In genomic region chr1:43365678-43366077, GRCh38 we compare ENCODE assay signal across 9 cellular contexts. TPM values are rescaled to one million over a fixed set of nuclear protein-coding genes. Genes with fewer than 3 reads are reported as not detected.
DNase-seq lines count a peak whose midpoint lies in the region; ATAC-seq and TF ChIP-seq lines count a peak whose summit lies in the region.
"Had no signal": no experiment of that assay in that cellular context is flagged by ENCODE, and none has a peak within 500 bp of the region (broad histone marks: within the 10 kb centered on the region; RNA-seq: fewer than 3 reads in every experiment).

No MANE protein-coding gene starts in this region.

- H3K27me3 ChIP-seq in Loucy (ENCODE audit: insufficient read depth, low read length, poor library complexity, severe bottlenecking) (no peaks in the 10 kb centered on the region), sigmoid colon (no peaks in the 10 kb centered on the region)

- no peak for TF ChIP-seq POLR2A in sigmoid colon (IDR thresholded peaks at IDR 0.05)

- peak overlapping the region; percentile 92 for H3K9ac ChIP-seq in Loucy (ENCODE audit: low read depth, low read length, poor library complexity, severe bottlenecking)

- H3K4me3 ChIP-seq in Loucy (ENCODE audit: low read length, poor library complexity, severe bottlenecking) (peak overlapping the region; percentile 95), sigmoid colon (no peak overlapping the region)
- H3K4me3 ChIP-seq: psoas muscle had no signal

- ATAC-seq in GM18517 (IDR thresholded peaks at IDR 0.05; ENCODE audit: unreplicated experiment): no peak
- ATAC-seq: Panc1, psoas muscle had no signal

- no peak for TF ChIP-seq CTCF in Loucy (conservative IDR thresholded peaks at IDR 0.05; ENCODE audit: low read length)
- TF ChIP-seq CTCF in sigmoid colon (IDR thresholded peaks at IDR 0.05): no peak

- H4K20me1 ChIP-seq in Loucy (ENCODE audit: insufficient read depth, low read length, poor library complexity, severe bottlenecking): peaks cover 31% of the 10 kb centered on the region

- H2AFZ ChIP-seq in Loucy (ENCODE audit: low read length): no peak overlapping the region

- WGBS in sigmoid colon, 2 donors: 58 to 87% methylated on average over 2 of the region's 2 CpGs

- TF ChIP-seq EP300 in sigmoid colon (IDR thresholded peaks at IDR 0.05): no peak

- DNase-seq in caudate nucleus (lab: John Stamatoyannopoulos, UW) (no peak), sigmoid colon (no peak), amniotic stem cell (lab: John Stamatoyannopoulos, UW) (no peak)
- DNase-seq in activated CD8-positive, alpha-beta memory T cell treated with anti-CD3 and anti-CD28 coated beads for 24 hours: no peak
- DNase-seq: cerebellar nuclear complex, psoas muscle had no signal

- H3K79me2 ChIP-seq in Loucy (ENCODE audit: insufficient read depth, low read length): peaks cover 59% of the 10 kb centered on the region

- peak overlapping the region; percentile 93 for H3K27ac ChIP-seq in caudate nucleus (ENCODE audit: low read depth, low read length)
- H3K27ac ChIP-seq in sigmoid colon: peak overlapping the region; percentile 92 to 96 (median 94)
- H3K27ac ChIP-seq: psoas muscle had no signal

- peak overlapping the region; percentile 83 for H3K4me2 ChIP-seq in Loucy (ENCODE audit: low read depth, low read length, poor library complexity, severe bottlenecking)

- no peaks in the 10 kb centered on the region for H3K9me2 ChIP-seq in Loucy (replicated peaks; ENCODE audit: low read depth, low read length)

- intact Hi-C loops in sigmoid colon (cut with DNase I): loop anchor here (2.0 kb wide), 1 partner anchor 25 kb away; no protein-coding TSS in a partner anchor

- 0 out of 2 replicates have a peak, but pooled peaks cover 1% of the 10 kb centered on the region for H3F3A ChIP-seq in Loucy (ENCODE audit: low read depth)

- H3K36me3 ChIP-seq in Loucy (ENCODE audit: insufficient read depth, low read length) (peaks cover 39% of the 10 kb centered on the region), sigmoid colon (peaks cover 12 to 51% (median 27%) of the 10 kb centered on the region in 4 donors)

- H3K4me1 ChIP-seq in Loucy (ENCODE audit: insufficient read depth, low read length, poor library complexity, severe bottlenecking): peaks cover 36% of the 10 kb centered on the region
- H3K4me1 ChIP-seq in sigmoid colon: peaks cover 0 to 29% (median 24%) of the 10 kb centered on the region in 4 donors

- H3K9me3 ChIP-seq in Loucy (ENCODE audit: insufficient read depth, low read depth, low read length): no peaks in the 10 kb centered on the region
- H3K9me3 ChIP-seq in sigmoid colon: no peaks in the 10 kb centered on the region
- H3K9me3 ChIP-seq: psoas muscle had no signal

RNA-seq across cellular contexts. Expression of gene ELOVL1, which starts 2.1 kb away (rescaled TPM):
- 10 to 100 TPM; 26.8 to 39.6 (median 29.5) TPM for total RNA-seq in sigmoid colon
- polyA plus RNA-seq in sigmoid colon: 100 to 1,000 TPM in 1 of 3 donors, 10 to 100 TPM in 2; 43.2 to 155 (median 63.6) TPM

RNA-seq across cellular contexts. Expression of gene CDC20, which starts 6.9 kb away (rescaled TPM):
- total RNA-seq in sigmoid colon: 1 to 10 TPM in 2 of 4 donors, under 1 TPM in 2; 0.66 to 3.4 (median 1.2) TPM
- polyA plus RNA-seq in sigmoid colon: 10 to 100 TPM; 11.4 to 65.7 (median 17.1) TPM

RNA-seq across cellular contexts. Expression of gene MED8, which starts 23.9 kb away (rescaled TPM):
- total RNA-seq in sigmoid colon: 10 to 100 TPM; 25.3 to 33.4 (median 29.6) TPM
- 10 to 100 TPM; 34.2 to 43.9 (median 36.6) TPM for polyA plus RNA-seq in sigmoid colon

RNA-seq across cellular contexts. Expression of gene SZT2, which starts 24.0 kb away (rescaled TPM):
- 10 to 100 TPM; 19.1 to 47.4 (median 25.2) TPM for total RNA-seq in sigmoid colon
- polyA plus RNA-seq in sigmoid colon: 10 to 100 TPM in 1 of 3 donors, 1 to 10 TPM in 2; 4.6 to 39.2 (median 4.8) TPM

RNA-seq across cellular contexts. Expression of gene MPL, which starts 28.1 kb away (rescaled TPM):
- total RNA-seq in sigmoid colon: not detected
- not detected for polyA plus RNA-seq in sigmoid colon
